Comparison of ENCODE assay signal across 1 cellular context in genomic region chr11:35288311-35288710, GRCh38.
TF ChIP-seq lines count a peak whose summit lies in the region.

No MANE protein-coding gene starts in this region.

TF ChIP-seq in HepG2, 621 proteins besides CTCF, POLR2A, EP300 and RAD21 (continued from another document):
- TF ChIP-seq USF2 (IDR thresholded peaks at IDR 0.05; ENCODE audit: low read depth, low read length) (no peak), USF2 (CRISPR knock-in tag; IDR thresholded peaks at IDR 0.05; ENCODE audit: borderline replicate concordance) (no peak), SIN3B (IDR thresholded peaks at IDR 0.05; ENCODE audit: low read length) (no peak)
TF ChIP-seq in HepG2: peak in this region for 0.
